In the genomic region with DNA sequence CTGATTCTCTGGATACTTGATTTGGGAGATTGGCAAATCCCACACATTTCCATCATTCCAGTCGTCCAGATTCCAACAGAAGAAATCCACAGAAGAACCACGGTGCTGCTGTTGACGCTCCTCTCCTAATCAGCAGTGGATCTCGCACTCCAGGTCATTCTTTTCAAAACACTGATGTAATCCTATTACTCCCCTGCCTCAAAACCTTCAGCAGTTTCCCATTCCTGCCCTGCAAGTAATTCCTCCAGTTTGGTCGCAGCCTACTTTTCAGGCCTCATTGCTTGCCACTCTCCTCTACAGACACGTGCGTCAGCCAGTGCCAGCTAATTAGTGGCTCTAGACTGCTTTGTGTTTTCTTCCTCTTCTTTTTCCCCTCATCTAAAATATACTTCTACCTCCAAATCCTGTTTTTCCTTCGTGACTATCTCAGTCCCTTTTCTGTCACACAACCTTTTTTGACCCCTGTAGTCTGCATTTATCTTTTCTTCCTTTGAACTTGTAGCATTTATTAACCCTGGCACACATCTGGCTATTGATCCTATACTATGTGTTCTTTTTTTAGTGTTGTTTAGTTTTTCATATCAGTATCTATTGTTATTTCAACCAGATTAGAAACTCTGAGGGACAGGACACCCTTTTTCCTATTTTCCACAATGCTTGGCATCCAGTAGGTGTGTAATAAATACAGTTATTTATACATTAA, we compare ENCODE assay signal across 18 cellular contexts. TPM values are rescaled to one million over a fixed set of nuclear protein-coding genes. Genes with fewer than 3 reads are reported as not detected.
DNase-seq lines count a peak whose midpoint lies in the region; ATAC-seq, FAIRE-seq and TF ChIP-seq lines count a peak whose summit lies in the region.
"Had no signal": no experiment of that assay in that cellular context is flagged by ENCODE, and none has a peak within 500 bp of the region (broad histone marks: within the 10 kb centered on the region; RNA-seq: fewer than 3 reads in every experiment).

No MANE protein-coding gene starts in this region.

- no peak overlapping the region for H3K4me3 ChIP-seq in A549
- H3K4me3 ChIP-seq in left lung: no peak overlapping the region
- no peak overlapping the region for H3K4me3 ChIP-seq in effector memory CD4-positive, alpha-beta T cell (ENCODE audit: insufficient read depth, low read depth, low read length, poor library complexity, severe bottlenecking)
- H3K4me3 ChIP-seq: heart left ventricle, lower lobe of right lung, pancreas had no signal

- H3K4me1 Mint-ChIP-seq in central memory CD8-positive, alpha-beta T cell: peaks cover 56% of the 10 kb centered on the region

- no peaks in the 10 kb centered on the region for H3K27me3 ChIP-seq in left lung
- no peaks in the 10 kb centered on the region for H3K27me3 ChIP-seq in effector memory CD4-positive, alpha-beta T cell (replicated peaks; ENCODE audit: control insufficient read depth, insufficient read depth, low read length, poor library complexity, severe bottlenecking)
- H3K27me3 ChIP-seq: heart left ventricle, pancreas had no signal

- peaks cover 14% of the 10 kb centered on the region for H3K36me3 Mint-ChIP-seq in central memory CD8-positive, alpha-beta T cell (ENCODE audit: insufficient read depth)

- FAIRE-seq in A549 (lab: Jason Lieb, UNC): no peak
- FAIRE-seq: pancreas had no signal

- TF ChIP-seq CTCF in A549 (IDR thresholded peaks at IDR 0.05) (no peak), left lung (IDR thresholded peaks at IDR 0.05) (no peak)

- peaks cover 0 to 6% of the 10 kb centered on the region in 2 donors for H3K36me3 ChIP-seq in left lung
- H3K36me3 ChIP-seq in effector memory CD4-positive, alpha-beta T cell (ENCODE audit: control insufficient read depth, insufficient read depth, low read length): peaks cover 5% of the 10 kb centered on the region
- H3K36me3 ChIP-seq: pancreas had no signal

- WGBS in A549 (ENCODE audit: missing lambda C conversion rate): 85% methylated on average over 8 of the region's 8 CpGs

- H3K4me2 ChIP-seq in A549: peak overlapping the region; percentile 73

- H3K4me1 ChIP-seq in A549 (peaks cover 48% of the 10 kb centered on the region), left lung (peaks cover 16 to 55% of the 10 kb centered on the region in 2 donors)
- peaks cover 21% of the 10 kb centered on the region for H3K4me1 ChIP-seq in effector memory CD4-positive, alpha-beta T cell (ENCODE audit: control insufficient read depth, insufficient read depth, low read length, poor library complexity, severe bottlenecking)

- H3K4me3 Mint-ChIP-seq in central memory CD8-positive, alpha-beta T cell: no peak overlapping the region

- no peak for TF ChIP-seq POLR2A in A549 (IDR thresholded peaks at IDR 0.05; ENCODE audit: low read length)

- peak overlapping the region; percentile 41 to 45; a peak in 5 of 6 replicates for H3K27ac ChIP-seq in A549
- peak overlapping the region in 1 of 2 donors; percentile 49 for H3K27ac ChIP-seq in left lung
- no peak overlapping the region for H3K27ac ChIP-seq in effector memory CD4-positive, alpha-beta T cell (ENCODE audit: insufficient read depth, low read length, poor library complexity, severe bottlenecking)
- H3K27ac ChIP-seq: VCaP had no signal

- CTCF ChIA-PET in A549 (lab: Yijun Ruan, JAX): interaction anchor here (1.1 to 1.3 kb wide), 3 partner anchors 19 to 254 kb away, joined by 3 to 5 read pairs (median 4); no protein-coding TSS in a partner anchor

- ATAC-seq in A549: no peak
- ATAC-seq in central memory CD8-positive, alpha-beta T cell (replicated peaks; ENCODE audit: extremely low read depth, poor library complexity, severe bottlenecking): no peak
- no peak for ATAC-seq in left lung
- no peak for ATAC-seq in HG02884 (IDR thresholded peaks at IDR 0.05; ENCODE audit: unreplicated experiment)
- ATAC-seq: Right ventricle myocardium inferior had no signal

- no peak for TF ChIP-seq RAD21 in A549 (conservative IDR thresholded peaks at IDR 0.05 in 1 of 2, IDR thresholded peaks at IDR 0.05 in 1 of 2)

- no peak for DNase-seq in A549 (ENCODE audit: low read depth in 1 of 2, low spot score in 1 of 2)
- DNase-seq in HK-2 (ENCODE audit: unreplicated experiment): peak; percentile 10
- no peak for DNase-seq in central memory CD8-positive, alpha-beta T cell (ENCODE audit: low spot score in 2 of 2)
- peak; percentile 79 for DNase-seq in left kidney (ENCODE audit: low read depth, low spot score)
- DNase-seq in left lung: no peak
- no peak for DNase-seq in activated effector memory CD4-positive, alpha-beta T cell treated with Interleukin-2 at 50 U/mL for 16 hours
- no peak for DNase-seq in effector memory CD4-positive, alpha-beta T cell
- DNase-seq: activated CD8-positive, alpha-beta memory T cell treated with anti-CD3 and anti-CD28 coated beads, Interleukin-2, amount 50 U/mL, for 48 hours; DMS153; heart left ventricle; KG1; lower lobe of right lung; NCI-H1436 treated with DMSO at 0.1 percent for 48 hours; NCI-H510A treated with DMSO at 0.1 percent for 48 hours; pancreas had no signal

- no peaks in the 10 kb centered on the region for H3K9me3 Mint-ChIP-seq in central memory CD8-positive, alpha-beta T cell

- H3K27ac Mint-ChIP-seq in central memory CD8-positive, alpha-beta T cell (ENCODE audit: low read depth): peak overlapping the region; percentile 11

- H3K27me3 Mint-ChIP-seq in central memory CD8-positive, alpha-beta T cell: no peaks in the 10 kb centered on the region

- H3K9me3 ChIP-seq in A549 (no peaks in the 10 kb centered on the region), left lung (no peaks in the 10 kb centered on the region)
- no peaks in the 10 kb centered on the region for H3K9me3 ChIP-seq in effector memory CD4-positive, alpha-beta T cell (ENCODE audit: control insufficient read depth, low read length)
- H3K9me3 ChIP-seq: heart left ventricle, lower lobe of right lung, pancreas had no signal

- POLR2A ChIA-PET in A549 (lab: Yijun Ruan, JAX): interaction anchor here (0.6 to 1.5 kb wide), 2 partner anchors 113 to 157 kb away, joined by 4 to 5 read pairs; partner anchors contain the start of gene FAM177A1

- no peak for TF ChIP-seq EP300 in A549 (IDR thresholded peaks at IDR 0.05)

- intact Hi-C loops in left lung (cut with DNase I): no loop called here

TF ChIP-seq in A549, 52 proteins besides CTCF, POLR2A, EP300 and RAD21:
- TF ChIP-seq ZC3H11A (IDR thresholded peaks at IDR 0.05) (no peak), GATA3 (IDR thresholded peaks at IDR 0.05; ENCODE audit: borderline replicate concordance) (no peak), CEBPB (IDR thresholded peaks at IDR 0.05) (no peak)

RNA-seq across cellular contexts. Expression of gene PRORP, which starts 36.8 kb away (rescaled TPM):
- polyA plus RNA-seq in A549 (2011; rRNA removed) (38.8 and 40.0 TPM in 2 replicates), A549 (2017; fragmentation: RNase III; extraction: RNeasy Plus Mini Kit Qiagen cat#74134 plus additional on column Dnase treatment) (28.9 to 29.3 TPM (median 29.2 TPM) in 3 replicates)
- 17.3 and 18.1 TPM in 2 replicates for polyA plus RNA-seq in A549 (2012; cell fraction: cytosol; rRNA removed)
- 20.2 and 38.9 TPM in 2 replicates for polyA plus RNA-seq in A549 (2012; cell fraction: nucleus; rRNA removed)
- 31.0 and 46.6 TPM in 2 replicates for polyA minus RNA-seq in A549 (2011; rRNA and poly(A)+ RNA removed)
- 10 to 100 TPM; 31.9 to 38.8 TPM for total RNA-seq in left lung

RNA-seq across cellular contexts. Expression of gene PPP2R3C, which starts 37.3 kb away (rescaled TPM):
- polyA plus RNA-seq in A549 (2011; rRNA removed): 24.1 and 32.1 TPM in 2 replicates
- 7.6 and 8.5 TPM in 2 replicates for polyA plus RNA-seq in A549 (2012; cell fraction: cytosol; rRNA removed)
- polyA plus RNA-seq in A549 (2012; cell fraction: nucleus; rRNA removed): 3.2 and 3.5 TPM in 2 replicates
- polyA plus RNA-seq in A549 (2017; fragmentation: RNase III; extraction: RNeasy Plus Mini Kit Qiagen cat#74134 plus additional on column Dnase treatment): 19.2 to 23.9 TPM (median 21.6 TPM) in 3 replicates
- polyA minus RNA-seq in A549 (2011; rRNA and poly(A)+ RNA removed): 5.7 and 7.1 TPM in 2 replicates
- total RNA-seq in left lung: 10 to 100 TPM; 26.2 to 32.5 TPM

Comparison
In these comparisons a context has a peak if more than half of its experiments do, and no peak if none do; other contexts are left out.
1. DNase-seq: peak in HK-2 (single experiment) and left kidney (single experiment); none in A549 (0 of 2), central memory CD8-positive, alpha-beta T cell (0 of 2), left lung (0 of 2), activated effector memory CD4-positive, alpha-beta T cell treated with Interleukin-2 at 50 U/mL for 16 hours (single experiment) and effector memory CD4-positive, alpha-beta T cell (0 of 3).